1 cellular context compared by ENCODE assay signal in the genomic region with DNA sequence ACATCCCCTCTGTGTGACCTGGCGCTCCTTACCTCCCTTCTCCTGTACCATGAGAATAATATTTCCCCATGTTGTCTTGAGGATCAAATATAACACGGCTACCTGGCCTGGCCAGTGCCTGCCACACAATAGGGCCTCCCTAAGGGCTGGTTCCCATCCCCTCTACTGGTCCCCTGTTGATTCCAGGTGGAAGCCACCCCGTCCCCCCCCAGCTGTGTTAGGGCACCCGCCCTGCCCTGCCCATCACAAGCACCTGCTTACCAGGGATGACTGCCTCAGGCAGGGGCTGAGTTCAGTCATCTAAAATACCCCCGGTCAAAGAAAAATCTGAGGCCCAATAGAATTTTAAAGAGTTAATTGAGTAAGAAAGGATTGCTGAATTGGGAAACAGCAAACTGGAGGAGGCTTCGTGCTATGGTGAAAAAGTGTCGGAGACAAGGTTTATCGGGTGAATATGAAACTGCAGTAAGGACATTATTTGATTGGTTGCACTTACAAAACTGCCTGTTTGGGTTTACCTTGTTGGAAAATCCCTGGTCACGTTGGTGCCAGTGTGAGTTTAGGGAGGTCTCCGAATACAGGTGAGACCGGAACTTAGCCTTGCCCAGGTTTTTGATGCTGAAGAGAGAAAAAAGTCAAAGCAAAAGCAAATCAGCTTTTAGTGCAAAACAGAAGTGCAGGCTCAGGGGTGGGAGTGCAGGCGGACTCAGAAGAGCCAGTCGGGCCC.
TF ChIP-seq lines count a peak whose summit lies in the region.

No MANE protein-coding gene starts in this region.

TF ChIP-seq in GM23338, 12 proteins besides CTCF, POLR2A, EP300 and RAD21 (continued from another document):
- TF ChIP-seq JUNB (IDR thresholded peaks at IDR 0.05; ENCODE audit: unreplicated experiment): no peak
TF ChIP-seq in GM23338: peak in this region for 0.
